ENCODE assay signal across 8 cellular contexts in the genomic region with DNA sequence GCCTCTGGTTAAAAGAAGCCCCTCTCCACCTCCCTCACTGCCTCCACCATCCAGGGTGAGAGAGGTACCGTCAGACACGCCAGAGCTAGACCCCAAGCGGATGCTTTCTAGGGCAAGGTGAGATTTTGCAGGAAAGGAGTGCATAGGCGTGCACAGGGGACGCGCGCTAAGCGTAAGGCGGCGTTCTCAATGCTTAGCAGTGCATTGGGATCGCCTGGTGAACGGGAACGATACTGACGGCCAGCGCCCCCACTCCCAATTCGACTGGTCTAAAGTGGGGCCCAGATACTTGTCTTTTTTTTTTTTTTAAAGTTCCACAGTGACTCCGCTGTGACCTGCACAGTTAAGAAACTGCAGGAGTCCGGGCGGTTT. TPM values are rescaled to one million over a fixed set of nuclear protein-coding genes. Genes with fewer than 3 reads are reported as not detected.
DNase-seq lines count a peak whose midpoint lies in the region; ATAC-seq and TF ChIP-seq lines count a peak whose summit lies in the region.

No MANE protein-coding gene starts in this region.

- H2BK120ac ChIP-seq in mesenchymal stem cell (ENCODE audit: low read depth, low read length): peak overlapping the region; percentile 95

- no peak overlapping the region for H2BK5ac ChIP-seq in mesenchymal stem cell (ENCODE audit: low read depth, low read length, poor library complexity, severe bottlenecking)

- intact Hi-C loops in tibial artery (cut with DNase I; ENCODE audit: low total_unique reads): no loop called here

- H3K14ac ChIP-seq in mesenchymal stem cell (ENCODE audit: low read length in 2 of 2): no peak overlapping the region

- H3K23ac ChIP-seq in mesenchymal stem cell (ENCODE audit: low read length in 2 of 2): no peak overlapping the region

- no peak overlapping the region for H2AK5ac ChIP-seq in mesenchymal stem cell (ENCODE audit: low read length, severe bottlenecking)

- H4K8ac ChIP-seq in mesenchymal stem cell (ENCODE audit: low read length): no peak overlapping the region

- H2BK12ac ChIP-seq in mesenchymal stem cell (ENCODE audit: low read length in 2 of 2): peak overlapping the region in 1 of 2 experiments; percentile 0

- H3K36me3 ChIP-seq in duodenal mucosa (ENCODE audit: control insufficient read depth in 1 of 2, insufficient read depth in 2 of 2, low read length in 2 of 2) (no peaks in the 10 kb centered on the region), mesenchymal stem cell (ENCODE audit: control insufficient read depth in 1 of 2, insufficient read depth in 2 of 2, low read depth in 1 of 2, low read length in 2 of 2) (peaks cover 0 to 3% of the 10 kb centered on the region in 2 experiments), tibial artery (no peaks in the 10 kb centered on the region)

- H3K18ac ChIP-seq in mesenchymal stem cell (ENCODE audit: low read depth in 1 of 2, low read length in 2 of 2): no peak overlapping the region

- H2BK15ac ChIP-seq in mesenchymal stem cell (ENCODE audit: low read depth, poor library complexity, severe bottlenecking): peak overlapping the region; percentile 83

- H3K9ac ChIP-seq in duodenal mucosa (ENCODE audit: low read depth in 1 of 2, low read length in 2 of 2): no peak overlapping the region
- H3K9ac ChIP-seq in mesenchymal stem cell (ENCODE audit: low read length): peak overlapping the region; percentile 82

- H4K91ac ChIP-seq in mesenchymal stem cell (ENCODE audit: low read length): no peak overlapping the region

- peak overlapping the region; percentile 63 to 66 for H3K4me3 ChIP-seq in duodenal mucosa (ENCODE audit: low read depth in 1 of 2, low read length in 2 of 2)
- H3K4me3 ChIP-seq in mesenchymal stem cell (ENCODE audit: insufficient read depth in 1 of 2, low read depth in 1 of 2, low read length in 2 of 2): peak overlapping the region in 1 of 2 experiments; percentile 78
- peak overlapping the region; percentile 48 to 72 for H3K4me3 ChIP-seq in tibial artery

- H3K79me1 ChIP-seq in mesenchymal stem cell (replicated peaks; ENCODE audit: low read length, poor library complexity, severe bottlenecking): no peaks in the 10 kb centered on the region

- peak; percentile 50 for DNase-seq in activated effector memory CD4-positive, alpha-beta T cell treated with anti-CD3 and anti-CD28 coated beads, Interleukin-2, amount 50 U/mL, for 16 hours
- DNase-seq in activated effector memory CD4-positive, alpha-beta T cell treated with Interleukin-2 at 50 U/mL for 16 hours: no peak
- DNase-seq in mesenchymal stem cell (no peak), tibial artery (no peak), T1000 (lab: John Stamatoyannopoulos, UW) (no peak), NCI-H446 treated with DMSO at 0.1 percent for 48 hours (lab: John Stamatoyannopoulos, UW) (no peak)

- no peak for ATAC-seq in GM18907 (IDR thresholded peaks at IDR 0.05; ENCODE audit: unreplicated experiment)

- H3K27me3 ChIP-seq in duodenal mucosa (ENCODE audit: control insufficient read depth in 1 of 2, insufficient read depth in 2 of 2, low read length in 2 of 2) (no peaks in the 10 kb centered on the region), mesenchymal stem cell (ENCODE audit: control insufficient read depth in 1 of 2, insufficient read depth in 1 of 2, low read length in 2 of 2) (no peaks in the 10 kb centered on the region), tibial artery (no peaks in the 10 kb centered on the region)

- WGBS in mesenchymal stem cell: 96% methylated on average over 19 of the region's 19 CpGs

- H3K27ac ChIP-seq in duodenal mucosa (ENCODE audit: low read depth, low read length) (no peak overlapping the region), mesenchymal stem cell (ENCODE audit: low read length, poor library complexity, severe bottlenecking) (no peak overlapping the region), tibial artery (peak overlapping the region in 1 of 2 donors; percentile 61)

- H3K4ac ChIP-seq in mesenchymal stem cell (ENCODE audit: low read depth in 1 of 2, low read length in 2 of 2): peak overlapping the region in 1 of 2 experiments; percentile 93

- no peak for TF ChIP-seq CTCF in tibial artery (IDR thresholded peaks at IDR 0.05)

- no peak overlapping the region for H3K4me2 ChIP-seq in mesenchymal stem cell (ENCODE audit: low read length, poor library complexity, severe bottlenecking)

- H3K9me3 ChIP-seq in duodenal mucosa (ENCODE audit: control insufficient read depth in 1 of 2, low read length in 2 of 2) (no peaks in the 10 kb centered on the region), mesenchymal stem cell (ENCODE audit: control insufficient read depth, low read length) (no peaks in the 10 kb centered on the region), tibial artery (no peaks in the 10 kb centered on the region)

- H3K4me1 ChIP-seq in duodenal mucosa (ENCODE audit: control insufficient read depth in 1 of 2, insufficient read depth in 2 of 2, low read length in 2 of 2): peaks cover 0 to 11% of the 10 kb centered on the region in 2 donors
- H3K4me1 ChIP-seq in mesenchymal stem cell (ENCODE audit: control insufficient read depth, insufficient read depth, low read depth, low read length): peaks cover 13% of the 10 kb centered on the region
- peaks cover 0 to 12% (median 11%) of the 10 kb centered on the region in 4 donors for H3K4me1 ChIP-seq in tibial artery

- H2AFZ ChIP-seq in mesenchymal stem cell (ENCODE audit: low read depth, low read length): no peak overlapping the region

RNA-seq across cellular contexts. Expression of gene CREBBP, which starts 57.9 kb away (rescaled TPM):
- polyA plus RNA-seq in mesenchymal stem cell (2013, experiment 1 of 2): 20.5 TPM
- polyA plus RNA-seq in mesenchymal stem cell (2013, experiment 2 of 2): 20.1 TPM
